ENCODE assay signal across 21 cellular contexts in the genomic region with DNA sequence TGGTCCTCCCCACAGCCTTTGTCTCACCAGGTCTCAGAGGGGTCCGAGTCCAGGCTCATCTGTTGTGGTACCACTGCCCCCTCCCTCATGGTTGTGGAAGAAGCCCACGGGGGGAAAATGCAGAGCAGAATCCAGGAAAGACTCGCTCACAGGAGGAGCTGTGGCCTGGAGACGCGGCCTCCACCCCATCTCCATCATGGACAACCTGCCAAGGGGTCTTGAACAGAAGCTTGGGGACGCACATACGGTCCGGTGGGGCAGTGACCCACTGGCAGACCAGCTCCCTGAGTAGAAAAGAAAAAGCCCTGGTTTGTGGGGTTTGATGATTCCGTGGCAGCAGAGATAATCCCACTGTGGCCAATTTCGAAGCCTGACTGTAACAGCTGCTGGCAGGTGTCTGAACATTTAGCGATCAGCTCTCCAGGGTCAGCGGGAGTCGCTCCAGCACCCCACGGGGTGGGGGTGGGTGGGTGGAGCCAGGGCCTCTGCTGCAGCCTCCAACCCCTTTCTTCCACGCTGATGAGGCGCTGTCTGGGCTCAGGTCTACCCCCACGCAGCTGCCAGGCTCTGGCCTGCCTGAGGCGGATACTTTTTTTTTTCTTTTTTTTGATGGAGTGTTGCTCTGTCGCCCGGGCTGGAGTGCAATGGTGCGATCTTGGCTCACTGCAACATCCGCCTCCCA. TPM values are rescaled to one million over a fixed set of nuclear protein-coding genes. Genes with fewer than 3 reads are reported as not detected.
"Had no signal": no experiment of that assay in that cellular context is flagged by ENCODE, and none has a peak within 500 bp of the region (broad histone marks: within the 10 kb centered on the region; RNA-seq: fewer than 3 reads in every experiment).

No MANE protein-coding gene starts in this region.

- H3K9me3 Mint-ChIP-seq: activated CD4-positive, alpha-beta memory T cell treated with anti-CD3 and anti-CD28 coated beads, Interleukin-2, amount 10 ng/mL, durations not matched to agents 7 days and 5 days; activated naive CD4-positive, alpha-beta T cell treated with anti-CD3 and anti-CD28 coated beads, Interleukin-2, amount 10 ng/mL, durations not matched to agents 7 days and 5 days; activated T-cell treated with anti-CD3 and anti-CD28 coated beads, Interleukin-2, amount 50 U/mL, for 24 hours; mesothelial cell of epicardium had no signal

- H3K4me3 ChIP-seq: heart left ventricle, lower lobe of right lung, sigmoid colon, thoracic aorta had no signal

- H3K36me3 Mint-ChIP-seq: activated naive CD4-positive, alpha-beta T cell treated with anti-CD3 and anti-CD28 coated beads, Interleukin-2, amount 10 ng/mL, durations not matched to agents 7 days and 5 days; mesothelial cell of epicardium had no signal

- ATAC-seq: activated CD4-positive, alpha-beta T cell treated with anti-CD3 and anti-CD28 coated beads for 36 hours; heart left ventricle; lower lobe of right lung had no signal

- DNase-seq: activated CD4-positive, alpha-beta memory T cell treated with anti-CD3 and anti-CD28 coated beads, Interleukin-2, amount 10 ng/mL, durations not matched to agents 7 days and 5 days; activated CD4-positive, alpha-beta T cell treated with anti-CD3 and anti-CD28 coated beads for 36 hours; activated naive CD4-positive, alpha-beta T cell treated with anti-CD3 and anti-CD28 coated beads, Interleukin-2, amount 10 ng/mL, durations not matched to agents 7 days and 5 days; activated T-cell treated with anti-CD3 and anti-CD28 coated beads, Interleukin-2, amount 50 U/mL, for 24 hours; heart left ventricle; lower lobe of right lung; sigmoid colon; stimulated activated CD4-positive, alpha-beta T cell treated with anti-CD3 and anti-CD28 coated beads, Interleukin-1b, Interleukin-23, amount 100 ng/mL, for 48 hours had no signal

- H3K27ac ChIP-seq: heart left ventricle, lower lobe of right lung, sigmoid colon, thoracic aorta, VCaP had no signal

- H3K36me3 ChIP-seq: heart left ventricle, lower lobe of right lung, sigmoid colon, thoracic aorta had no signal

- H3K4me1 Mint-ChIP-seq: activated CD4-positive, alpha-beta T cell treated with anti-CD3 and anti-CD28 coated beads for 36 hours; mesothelial cell of epicardium had no signal

- H3K27ac Mint-ChIP-seq: activated CD4-positive, alpha-beta memory T cell treated with anti-CD3 and anti-CD28 coated beads, Interleukin-2, amount 10 ng/mL, durations not matched to agents 7 days and 5 days; activated CD4-positive, alpha-beta T cell treated with anti-CD3 and anti-CD28 coated beads for 36 hours; activated naive CD4-positive, alpha-beta T cell treated with anti-CD3 and anti-CD28 coated beads, Interleukin-2, amount 10 ng/mL, durations not matched to agents 7 days and 5 days; activated T-cell treated with anti-CD3 and anti-CD28 coated beads, Interleukin-2, amount 50 U/mL, for 24 hours; mesothelial cell of epicardium had no signal

- H3K4me3 Mint-ChIP-seq: activated CD4-positive, alpha-beta memory T cell treated with anti-CD3 and anti-CD28 coated beads, Interleukin-2, amount 10 ng/mL, durations not matched to agents 7 days and 5 days; activated CD4-positive, alpha-beta T cell treated with anti-CD3 and anti-CD28 coated beads for 36 hours; activated naive CD4-positive, alpha-beta T cell treated with anti-CD3 and anti-CD28 coated beads, Interleukin-2, amount 10 ng/mL, durations not matched to agents 7 days and 5 days; activated T-cell treated with anti-CD3 and anti-CD28 coated beads, Interleukin-2, amount 50 U/mL, for 24 hours; mesothelial cell of epicardium had no signal

- H3K9me3 ChIP-seq: heart left ventricle, lower lobe of right lung, sigmoid colon, thoracic aorta had no signal

RNA-seq across cellular contexts. Expression of a gene that starts 1.9 kb away (rescaled TPM):
- total RNA-seq: dermis microvascular lymphatic vessel endothelial cell, epithelial cell of proximal tubule, heart left ventricle, osteocyte, thoracic aorta had no signal

RNA-seq across cellular contexts. Expression of a gene that starts 32.8 kb away (rescaled TPM):
- total RNA-seq: activated CD4-positive, alpha-beta memory T cell treated with anti-CD3 and anti-CD28 coated beads, Interleukin-2, amount 10 ng/mL, durations not matched to agents 7 days and 5 days; activated CD4-positive, alpha-beta T cell treated with anti-CD3 and anti-CD28 coated beads for 36 hours; astrocyte; dermis microvascular lymphatic vessel endothelial cell; epithelial cell of proximal tubule; heart left ventricle; mesothelial cell of epicardium; osteocyte; pulmonary artery endothelial cell; thoracic aorta; ureter had no signal
- polyA plus RNA-seq: heart left ventricle had no signal

RNA-seq across cellular contexts. Expression of a gene that starts 34.8 kb away (rescaled TPM):
- total RNA-seq: activated CD4-positive, alpha-beta memory T cell treated with anti-CD3 and anti-CD28 coated beads, Interleukin-2, amount 10 ng/mL, durations not matched to agents 7 days and 5 days; activated CD4-positive, alpha-beta T cell treated with anti-CD3 and anti-CD28 coated beads for 36 hours; astrocyte; bronchial epithelial cell; dermis microvascular lymphatic vessel endothelial cell; epithelial cell of proximal tubule; frontal cortex; heart left ventricle; lower lobe of right lung; mesothelial cell of epicardium; osteocyte; pulmonary artery endothelial cell; sigmoid colon; thoracic aorta; ureter had no signal
- polyA plus RNA-seq: adipose tissue, heart left ventricle, neural cell had no signal
